ENCODE assay signal across 1 cellular context in genomic region chr10:5461914-5462840, GRCh38.
TF ChIP-seq lines count a peak whose summit lies in the region.

No MANE protein-coding gene starts in this region.

TF ChIP-seq in H1, 55 proteins besides CTCF, POLR2A, EP300 and RAD21:
- no peak for TF ChIP-seq CHD1 (IDR thresholded peaks at IDR 0.05; ENCODE audit: low read depth, low read length)
- TF ChIP-seq, protein P1, sequence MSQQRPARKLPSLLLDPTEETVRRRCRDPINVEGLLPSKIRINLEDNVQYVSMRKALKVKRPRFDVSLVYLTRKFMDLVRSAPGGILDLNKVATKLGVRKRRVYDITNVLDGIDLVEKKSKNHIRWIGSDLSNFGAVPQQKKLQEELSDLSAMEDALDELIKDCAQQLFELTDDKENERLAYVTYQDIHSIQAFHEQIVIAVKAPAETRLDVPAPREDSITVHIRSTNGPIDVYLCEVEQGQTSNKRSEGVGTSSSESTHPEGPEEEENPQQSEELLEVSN (IDR thresholded peaks at IDR 0.05) = peak; percentile 9; the same call in 1 of the 2 replicates
